Comparison of ENCODE assay signal across 18 cellular contexts in the genomic region with DNA sequence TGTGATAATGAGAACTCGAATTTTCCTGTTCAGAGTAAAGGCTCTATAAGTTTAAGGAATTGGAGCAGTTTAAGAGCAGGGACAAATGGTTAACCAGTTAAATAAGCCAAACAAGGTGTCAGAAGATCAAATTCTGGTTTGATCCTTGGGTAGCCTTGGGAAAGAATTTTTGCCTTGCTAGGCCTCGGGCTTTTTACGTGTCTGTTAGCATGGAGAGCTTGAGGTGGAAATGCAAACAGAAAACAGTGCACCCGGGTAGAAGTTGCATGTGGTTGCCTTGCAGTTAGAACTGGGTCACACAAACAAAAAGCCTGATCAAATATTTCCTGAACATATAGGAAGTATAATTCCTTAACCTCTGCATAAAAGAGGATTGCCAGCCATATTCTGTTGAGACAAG. TPM values are rescaled to one million over a fixed set of nuclear protein-coding genes. Genes with fewer than 3 reads are reported as not detected.
DNase-seq lines count a peak whose midpoint lies in the region; ATAC-seq, FAIRE-seq and TF ChIP-seq lines count a peak whose summit lies in the region.
"Had no signal": no experiment of that assay in that cellular context is flagged by ENCODE, and none has a peak within 500 bp of the region (broad histone marks: within the 10 kb centered on the region; RNA-seq: fewer than 3 reads in every experiment).

No MANE protein-coding gene starts in this region.

- no peaks in the 10 kb centered on the region for H4K20me1 ChIP-seq in Karpas-422 (ENCODE audit: insufficient read depth, low read depth, low read length)

- H3K36me3 Mint-ChIP-seq in nephron progenitor cell (ENCODE audit: low read depth) = peaks cover 60% of the 10 kb centered on the region
- H3K36me3 Mint-ChIP-seq: immature natural killer cell had no signal

- peaks cover 3% of the 10 kb centered on the region; the same call in 1 of the 2 replicates for H3K9me3 ChIP-seq in AG04450 (ENCODE audit: control insufficient read depth, insufficient read depth, low read length)
- H3K9me3 ChIP-seq in Karpas-422 (ENCODE audit: low read length) = no peaks in the 10 kb centered on the region
- H3K9me3 ChIP-seq: uterus had no signal

- peak overlapping the region; percentile 63 for H3K4me2 ChIP-seq in Karpas-422 (ENCODE audit: low read depth, low read length, poor library complexity, severe bottlenecking)

- no peaks in the 10 kb centered on the region for H3K9me2 ChIP-seq in Karpas-422 (replicated peaks; ENCODE audit: insufficient read depth, low read length)

- no peak overlapping the region for H3K4me3 Mint-ChIP-seq in nephron progenitor cell
- H3K4me3 Mint-ChIP-seq: immature natural killer cell had no signal

- H3K9ac ChIP-seq in Karpas-422 (ENCODE audit: low read length) = no peak overlapping the region

- no peaks in the 10 kb centered on the region for H3K79me2 ChIP-seq in Karpas-422 (ENCODE audit: low read length)

- H3K4me1 Mint-ChIP-seq in nephron progenitor cell = peaks cover 37% of the 10 kb centered on the region
- H3K4me1 Mint-ChIP-seq: immature natural killer cell had no signal

- H3K27ac Mint-ChIP-seq in nephron progenitor cell = peak overlapping the region; percentile 64
- H3K27ac Mint-ChIP-seq: immature natural killer cell had no signal

- no peak for DNase-seq in AG04450 (ENCODE audit: low read depth, low spot score)
- no peak for DNase-seq in Karpas-422
- DNase-seq in coronary artery (ENCODE audit: low spot score) = no peak
- DNase-seq in nephron progenitor cell = no peak
- DNase-seq in Kasumi-1 (lab: John Stamatoyannopoulos, UW) = no peak
- DNase-seq in D721Med (ENCODE audit: insufficient read length, low spot score) = no peak
- no peak for DNase-seq in urothelium cell line (ENCODE audit: low spot score)
- DNase-seq: activated CD4-positive, alpha-beta T cell treated with anti-CD3 and anti-CD28 coated beads for 48 hours; activated naive CD4-positive, alpha-beta T cell treated with anti-CD3 and anti-CD28 coated beads, Interleukin-2, amount 50 U/mL, for 16 hours; activated T-cell treated with anti-CD3 and anti-CD28 coated beads for 4 hours; caudate nucleus; DMS 273 treated with DMSO at 0.1 percent for 48 hours; immature natural killer cell; occipital lobe; small intestine; stimulated activated naive CD4-positive, alpha-beta T cell had no signal

- peaks cover 16% of the 10 kb centered on the region for H3K9me3 Mint-ChIP-seq in nephron progenitor cell
- H3K9me3 Mint-ChIP-seq: immature natural killer cell had no signal

- POLR2A ChIA-PET in AG04450 (lab: Yijun Ruan, JAX) = interaction anchor here (1.2 to 2.3 kb wide), 5 partner anchors 9 to 158 kb away, joined by 3 to 13 read pairs (median 6); no protein-coding TSS in a partner anchor

- H3K27me3 Mint-ChIP-seq in nephron progenitor cell (ENCODE audit: low read depth, poor library complexity) = no peaks in the 10 kb centered on the region

- H3K4me3 ChIP-seq in AG04450 (ENCODE audit: low read depth, low read length) (no peak overlapping the region), Karpas-422 (ENCODE audit: low read length) (no peak overlapping the region), coronary artery (no peak overlapping the region)
- H3K4me3 ChIP-seq: uterus had no signal

- peak overlapping the region; percentile 88 for H3K27ac ChIP-seq in AG04450 (ENCODE audit: low read depth, low read length)
- H3K27ac ChIP-seq in Karpas-422 (ENCODE audit: low read length) = peak overlapping the region; percentile 85
- H3K27ac ChIP-seq in coronary artery = peak overlapping the region; percentile 16 to 41

- TF ChIP-seq CTCF in AG04450 (IDR thresholded peaks at IDR 0.05; ENCODE audit: low read depth, low read length) (no peak), coronary artery (IDR thresholded peaks at IDR 0.05) (no peak), nephron progenitor cell (IDR thresholded peaks at IDR 0.05) (no peak), D721Med (IDR thresholded peaks at IDR 0.05; ENCODE audit: insufficient read depth, missing control alignments) (no peak)

- H2AFZ ChIP-seq in Karpas-422 (ENCODE audit: low read length) = no peak overlapping the region

- FAIRE-seq in D721Med (lab: Jason Lieb, UNC) (no peak), urothelium cell line (lab: Jason Lieb, UNC) (no peak)
- FAIRE-seq: small intestine had no signal

- H3K4me1 ChIP-seq in Karpas-422 (ENCODE audit: low read length) = peaks cover 76% of the 10 kb centered on the region

- no peak for ATAC-seq in GM21390 (IDR thresholded peaks at IDR 0.05; ENCODE audit: unreplicated experiment)

- no peaks in the 10 kb centered on the region for H3K36me3 ChIP-seq in Karpas-422 (ENCODE audit: insufficient read depth, low read length)
- H3K36me3 ChIP-seq: uterus had no signal

- CTCF ChIA-PET in AG04450 (lab: Charles Lee) = interaction anchor here (0.7 to 4.7 kb wide), 3 partner anchors 31 to 200 kb away, joined by 3 to 18 read pairs (median 4); partner anchors contain the start of gene NAA20

- H3K27me3 ChIP-seq in AG04450 (ENCODE audit: control insufficient read depth, insufficient read depth, low read length) = no peaks in the 10 kb centered on the region
- no peaks in the 10 kb centered on the region for H3K27me3 ChIP-seq in Karpas-422 (ENCODE audit: low read length)
- H3K27me3 ChIP-seq: uterus had no signal

RNA-seq across cellular contexts. Expression of gene RIN2, which starts 58.3 kb away (rescaled TPM):
- polyA plus RNA-seq in AG04450 (2011; rRNA removed) = 56.0 and 60.8 TPM in 2 replicates
- 187 and 211 TPM in 2 replicates for polyA minus RNA-seq in AG04450 (2011; rRNA and poly(A)+ RNA removed)
- total RNA-seq in Karpas-422 (2014; rRNA removed; shearing (Covaris generic); ENCODE audit: low replicate concordance) = 1.7 and 3.3 TPM in 2 replicates
- polyA plus RNA-seq: immature natural killer cell had no signal

Comparison
In these comparisons a context has a peak if more than half of its experiments do, and no peak if none do; other contexts are left out.
1. H3K27ac ChIP-seq: peak in every context shown above with its lines; median percentile 88 in AG04450; 85 in Karpas-422; 28 in coronary artery.